In the genomic region with DNA sequence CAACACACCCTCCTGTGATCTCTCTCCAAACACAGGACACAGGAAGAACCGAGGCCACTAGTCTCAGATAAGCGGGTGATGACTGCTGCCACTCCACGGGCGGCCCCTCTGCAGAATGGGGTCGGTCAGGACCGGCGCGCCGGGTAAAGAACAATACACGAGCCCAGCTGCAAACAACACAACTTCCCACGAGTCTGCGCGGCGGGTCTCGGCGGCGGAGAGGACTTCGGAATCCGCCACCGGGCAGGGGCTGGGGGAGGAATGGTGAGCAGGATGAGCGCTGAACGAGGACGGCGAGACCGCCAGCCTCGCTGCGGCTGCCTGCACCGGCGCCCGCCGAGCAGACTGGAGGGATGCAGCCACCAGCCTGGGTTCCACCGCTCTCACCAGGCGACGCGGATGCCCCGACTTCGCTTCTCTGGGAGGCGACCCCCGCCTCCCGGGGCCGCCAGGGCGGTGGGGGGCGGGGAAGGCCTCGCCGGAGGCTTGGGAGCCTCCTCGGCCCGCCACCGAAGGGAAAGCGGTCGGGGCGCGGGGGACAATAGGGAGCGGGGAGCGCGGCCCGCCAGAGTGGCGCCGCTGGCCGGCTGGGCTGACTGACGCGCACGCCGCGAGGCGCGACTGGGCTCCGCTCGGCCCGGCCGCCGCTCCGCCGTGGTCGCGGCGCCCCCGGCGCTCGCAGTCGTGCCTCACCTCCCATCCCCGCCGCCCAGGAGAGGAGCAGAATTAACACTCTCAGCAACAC, we compare ENCODE assay signal across 8 cellular contexts. TPM values are rescaled to one million over a fixed set of nuclear protein-coding genes. Genes with fewer than 3 reads are reported as not detected.
DNase-seq lines count a peak whose midpoint lies in the region; ATAC-seq and TF ChIP-seq lines count a peak whose summit lies in the region.

No MANE protein-coding gene starts in this region.

- peaks cover 19% of the 10 kb centered on the region for H3K79me2 ChIP-seq in trophoblast cell (ENCODE audit: control insufficient read depth, insufficient read depth, low read length, poor library complexity)

- TF ChIP-seq CTCF in heart left ventricle (IDR thresholded peaks at IDR 0.05): peak in 1 of 12 donors; percentile 6

- no peaks in the 10 kb centered on the region for H3K27me3 ChIP-seq in CD4-positive, CD25-positive, alpha-beta regulatory T cell (ENCODE audit: control insufficient read depth, insufficient read depth, low read length)
- H3K27me3 ChIP-seq in SJSA1 (replicated peaks) (no peaks in the 10 kb centered on the region), heart left ventricle (no peaks in the 10 kb centered on the region), trophoblast cell (ENCODE audit: insufficient read depth, low read length) (no peaks in the 10 kb centered on the region)

- peaks cover 7% of the 10 kb centered on the region for H3K36me3 Mint-ChIP-seq in CD4-positive, CD25-positive, alpha-beta regulatory T cell
- no peaks in the 10 kb centered on the region for H3K36me3 Mint-ChIP-seq in activated naive CD8-positive, alpha-beta T cell

- H3K4me2 ChIP-seq in trophoblast cell (ENCODE audit: low read length): peak overlapping the region; percentile 86

- no peaks in the 10 kb centered on the region for H3K9me3 ChIP-seq in CD4-positive, CD25-positive, alpha-beta regulatory T cell (ENCODE audit: control insufficient read depth in 2 of 2, low read length in 2 of 2)
- H3K9me3 ChIP-seq in SJSA1 (replicated peaks): no peaks in the 10 kb centered on the region
- no peaks in the 10 kb centered on the region for H3K9me3 ChIP-seq in heart left ventricle
- no peaks in the 10 kb centered on the region for H3K9me3 ChIP-seq in trophoblast cell (ENCODE audit: insufficient read depth, low read depth, low read length)

- no peak overlapping the region for H3K23ac ChIP-seq in trophoblast cell (ENCODE audit: low read length)

- H3K27ac ChIP-seq in CD4-positive, CD25-positive, alpha-beta regulatory T cell (ENCODE audit: insufficient read depth, low read length, poor library complexity, severe bottlenecking): peak overlapping the region; percentile 87
- peak overlapping the region; percentile 93 for H3K27ac ChIP-seq in SJSA1
- H3K27ac ChIP-seq in heart left ventricle: peak overlapping the region; percentile 94 to 98 (median 98)
- H3K27ac ChIP-seq in trophoblast cell (ENCODE audit: low read depth, low read length): peak overlapping the region; percentile 90

- 0 to 1% (median 0%) methylated on average over 35 to 82 of the region's 82 CpGs for WGBS in heart left ventricle, 4 donors
- WGBS in trophoblast cell (ENCODE audit: extremely low coverage, insufficient coverage, insufficient read length): no CpG with 5 or more reads among the region's 82 CpGs

- DNase-seq in CD4-positive, CD25-positive, alpha-beta regulatory T cell: peak; percentile 16 to 60 (median 46)
- peak; percentile 65 to 67 for DNase-seq in SJSA1 (ENCODE audit: low read depth in 1 of 2, low spot score in 2 of 2)
- peak; percentile 50 to 80 (median 64) for DNase-seq in heart left ventricle
- DNase-seq in trophoblast cell: peak; percentile 42 to 59
- DNase-seq in KG1 (lab: John Stamatoyannopoulos, UW): no peak

- H3K14ac ChIP-seq in trophoblast cell (ENCODE audit: low read length): peak overlapping the region; percentile 97

- H3K36me3 ChIP-seq in CD4-positive, CD25-positive, alpha-beta regulatory T cell (ENCODE audit: control insufficient read depth, insufficient read depth, low read length): no peaks in the 10 kb centered on the region
- H3K36me3 ChIP-seq in SJSA1 (peaks cover 13% of the 10 kb centered on the region), heart left ventricle (no peaks in the 10 kb centered on the region), trophoblast cell (ENCODE audit: control insufficient read depth in 1 of 2, insufficient read depth in 2 of 2, low read length in 2 of 2) (no peaks in the 10 kb centered on the region)

- peaks cover 24 to 54% (median 42%) of the 10 kb centered on the region in 4 donors for H3K4me1 Mint-ChIP-seq in CD4-positive, CD25-positive, alpha-beta regulatory T cell
- peaks cover 42% of the 10 kb centered on the region for H3K4me1 Mint-ChIP-seq in activated naive CD8-positive, alpha-beta T cell (ENCODE audit: low read depth)

- intact Hi-C loops in heart left ventricle (cut with DNase I): loop anchor here in 7 of 10 donors (1.0 to 10.0 kb wide), 15 partner anchors 22 to 522 kb away; a partner anchor contains a TSS

- peak; percentile 2 to 11 for ATAC-seq in CD4-positive, CD25-positive, alpha-beta regulatory T cell (ENCODE audit: low read depth in 2 of 2)
- ATAC-seq in GM19395 (IDR thresholded peaks at IDR 0.05; ENCODE audit: unreplicated experiment): peak; percentile 35
- ATAC-seq in HG03457 (IDR thresholded peaks at IDR 0.05; ENCODE audit: unreplicated experiment): peak; percentile 23
- peak; percentile 5 to 50 (median 27) for ATAC-seq in heart left ventricle

- peak overlapping the region; percentile 52 for H4K8ac ChIP-seq in trophoblast cell (ENCODE audit: low read depth, low read length)

- peak overlapping the region; percentile 72 for H2AFZ ChIP-seq in trophoblast cell (ENCODE audit: insufficient read depth, low read length, poor library complexity)

- H3K9me3 Mint-ChIP-seq in CD4-positive, CD25-positive, alpha-beta regulatory T cell: no peaks in the 10 kb centered on the region
- no peaks in the 10 kb centered on the region for H3K9me3 Mint-ChIP-seq in activated naive CD8-positive, alpha-beta T cell (ENCODE audit: low read depth)

- H4K12ac ChIP-seq in trophoblast cell (ENCODE audit: low read depth, low read length): peak overlapping the region; percentile 79

- peak overlapping the region; percentile 98 for H3K4me3 ChIP-seq in CD4-positive, CD25-positive, alpha-beta regulatory T cell (ENCODE audit: low read depth, low read length)
- H3K4me3 ChIP-seq in SJSA1 (peak overlapping the region; percentile 91), heart left ventricle (peak overlapping the region; percentile 75 to 95 (median 91)), trophoblast cell (ENCODE audit: low read depth, low read length) (peak overlapping the region; percentile 97)

- H3K18ac ChIP-seq in trophoblast cell (ENCODE audit: low read length): peak overlapping the region; percentile 95

- H3K4me1 ChIP-seq in CD4-positive, CD25-positive, alpha-beta regulatory T cell (ENCODE audit: control insufficient read depth, insufficient read depth, low read length, poor library complexity, severe bottlenecking): peaks cover 43% of the 10 kb centered on the region
- H3K4me1 ChIP-seq in SJSA1 (replicated peaks) (peaks cover 15% of the 10 kb centered on the region; the same call in 1 of the 2 replicates), heart left ventricle (peaks cover 0 to 45% (median 27%) of the 10 kb centered on the region in 12 donors), trophoblast cell (ENCODE audit: control insufficient read depth in 1 of 2, insufficient read depth in 2 of 2, low read length in 2 of 2) (peaks cover 0 to 1% of the 10 kb centered on the region in 2 experiments)

- peak overlapping the region; percentile 96 to 98 (median 97) for H3K27ac Mint-ChIP-seq in CD4-positive, CD25-positive, alpha-beta regulatory T cell
- peak overlapping the region; percentile 87 for H3K27ac Mint-ChIP-seq in activated naive CD8-positive, alpha-beta T cell

- H3K4me3 Mint-ChIP-seq in CD4-positive, CD25-positive, alpha-beta regulatory T cell: peak overlapping the region; percentile 98 to 100 (median 98)
- peak overlapping the region; percentile 98 for H3K4me3 Mint-ChIP-seq in activated naive CD8-positive, alpha-beta T cell

- peak overlapping the region; percentile 79 for H2BK120ac ChIP-seq in trophoblast cell (ENCODE audit: insufficient read depth, low read length, poor library complexity)

- peak overlapping the region; percentile 95 for H3K9ac ChIP-seq in trophoblast cell (ENCODE audit: low read length)

- peak overlapping the region; percentile 89 for H4K91ac ChIP-seq in trophoblast cell (ENCODE audit: low read depth, low read length)

- peak overlapping the region; percentile 33 for H2BK12ac ChIP-seq in trophoblast cell (ENCODE audit: low read length)

- peaks cover 10% of the 10 kb centered on the region for H3K79me1 ChIP-seq in trophoblast cell (ENCODE audit: low read length)

- no peaks in the 10 kb centered on the region for H3K27me3 Mint-ChIP-seq in CD4-positive, CD25-positive, alpha-beta regulatory T cell
- H3K27me3 Mint-ChIP-seq in activated naive CD8-positive, alpha-beta T cell: no peaks in the 10 kb centered on the region

- H2BK5ac ChIP-seq in trophoblast cell (ENCODE audit: low read depth, low read length, poor library complexity): peak overlapping the region; percentile 84

- peak overlapping the region; percentile 27 for H2AK5ac ChIP-seq in trophoblast cell (ENCODE audit: low read length)

- H3K4ac ChIP-seq in trophoblast cell (ENCODE audit: low read depth, low read length): peak overlapping the region; percentile 75

- TF ChIP-seq POLR2A in heart left ventricle (IDR thresholded peaks at IDR 0.05): peak in 1 of 2 donors; percentile 28

RNA-seq across cellular contexts. Expression of a gene that starts 0.5 kb away (rescaled TPM):
- 156 TPM for total RNA-seq in CD4-positive, CD25-positive, alpha-beta regulatory T cell
- polyA plus RNA-seq in CD4-positive, CD25-positive, alpha-beta regulatory T cell: 100 to 1,000 TPM; 149 to 183 (median 153) TPM
- total RNA-seq in SJSA1 (2014; rRNA removed; shearing (Covaris generic)): 98.6 and 137 TPM in 2 replicates
- 100 to 1,000 TPM in 1 of 9 donors, 10 to 100 TPM in 8; 32.9 to 128 (median 74.8) TPM for total RNA-seq in heart left ventricle
- 10 to 100 TPM in 1 of 2 donors, 1 to 10 TPM in 1; 8.4 to 45.0 TPM for polyA plus RNA-seq in heart left ventricle
- 165 and 167 TPM in 2 replicates for polyA plus RNA-seq in trophoblast cell (2013)

RNA-seq across cellular contexts. Expression of a gene that starts 22.1 kb away (rescaled TPM):
- 15.5 TPM for total RNA-seq in CD4-positive, CD25-positive, alpha-beta regulatory T cell
- 10 to 100 TPM in 3 of 4 donors, 1 to 10 TPM in 1; 7.9 to 15.9 (median 12.2) TPM for polyA plus RNA-seq in CD4-positive, CD25-positive, alpha-beta regulatory T cell
- total RNA-seq in SJSA1 (2014; rRNA removed; shearing (Covaris generic)): 6.1 and 10.3 TPM in 2 replicates
- 10 to 100 TPM; 22.2 to 31.8 (median 26.7) TPM for total RNA-seq in heart left ventricle
- 10 to 100 TPM in 1 of 2 donors, 1 to 10 TPM in 1; 9.4 to 10.0 TPM for polyA plus RNA-seq in heart left ventricle
- 11.7 and 12.0 TPM in 2 replicates for polyA plus RNA-seq in trophoblast cell (2013)
